ENCODE assay signal across 15 cellular contexts in the genomic region with DNA sequence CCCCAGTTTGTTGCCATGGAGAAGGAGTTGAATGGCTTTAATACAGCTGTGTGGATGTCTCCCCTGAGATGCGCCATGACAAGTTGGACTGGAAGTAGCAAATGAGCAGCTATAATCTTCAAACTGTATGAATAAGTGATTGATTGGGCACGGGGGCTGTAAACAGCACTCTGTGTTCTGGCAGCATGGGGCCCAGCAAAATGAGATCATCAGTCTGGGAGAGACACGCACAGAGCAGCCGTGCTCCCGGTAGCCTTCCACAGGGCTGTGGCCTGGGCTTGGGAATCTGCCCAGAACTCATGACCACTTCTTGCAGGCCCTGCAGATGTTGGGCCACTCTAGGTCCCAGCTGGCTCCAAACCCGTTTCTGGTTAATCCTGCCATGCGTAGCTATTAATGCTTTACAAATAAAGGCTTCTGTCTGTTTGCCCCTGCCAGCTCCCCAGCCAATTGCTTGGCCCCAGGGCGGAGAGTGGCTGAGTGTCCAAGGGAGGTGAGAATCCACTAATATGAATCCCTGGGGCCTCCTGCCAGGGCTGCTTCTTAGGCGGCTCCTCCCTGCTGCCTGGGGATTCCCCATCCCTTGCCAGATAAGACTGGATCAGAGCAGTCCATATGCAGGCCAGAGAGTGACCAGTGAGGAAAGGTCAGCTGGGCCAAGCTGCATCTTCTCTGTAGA.
A peak's percentile ranks its signal among the peaks of the same experiment; 100 is the strongest.
DNase-seq lines count a peak whose midpoint lies in the region; ATAC-seq and TF ChIP-seq lines count a peak whose summit lies in the region.
"Had no signal": no experiment of that assay in that cellular context is flagged by ENCODE, and none has a peak within 500 bp of the region (broad histone marks: within the 10 kb centered on the region; RNA-seq: fewer than 3 reads in every experiment).

No MANE protein-coding gene starts in this region.

- no peaks in the 10 kb centered on the region for H3K9me3 Mint-ChIP-seq in activated T-helper 1 cell treated with anti-CD3 and anti-CD28 coated beads, Interleukin-12 subunit alpha, Interleukin-12 subunit beta, Interleukin-2, Interleukin-4 antibody, amounts not matched to agents 30 ng/mL and 10 ng/mL and 1 ng/mL, durations not matched to agents 14 hours and 24 hours and 36 hours

- H3K27ac ChIP-seq in left ventricle myocardium inferior (replicated peaks) = no peak overlapping the region
- H3K27ac ChIP-seq: epithelial cell of prostate had no signal

- H3K4me3 ChIP-seq in left ventricle myocardium inferior = no peak overlapping the region

- H3K9me3 ChIP-seq in left ventricle myocardium inferior (replicated peaks) = no peaks in the 10 kb centered on the region

- no peaks in the 10 kb centered on the region for H3K4me1 ChIP-seq in left ventricle myocardium inferior

- no peak for ATAC-seq in GM18858 (IDR thresholded peaks at IDR 0.05; ENCODE audit: unreplicated experiment)
- ATAC-seq: naive thymus-derived CD4-positive, alpha-beta T cell had no signal

- no peak for TF ChIP-seq CTCF in left ventricle myocardium inferior (IDR thresholded peaks at IDR 0.05; ENCODE audit: borderline replicate concordance)

- H3K4me3 Mint-ChIP-seq in activated T-helper 1 cell treated with anti-CD3 and anti-CD28 coated beads, Interleukin-12 subunit alpha, Interleukin-12 subunit beta, Interleukin-2, Interleukin-4 antibody, amounts not matched to agents 30 ng/mL and 10 ng/mL and 1 ng/mL, durations not matched to agents 14 hours and 24 hours and 36 hours = no peak overlapping the region
- H3K4me3 Mint-ChIP-seq: activated naive CD8-positive, alpha-beta T cell; naive thymus-derived CD4-positive, alpha-beta T cell had no signal

- peaks cover 6% of the 10 kb centered on the region for H3K27me3 Mint-ChIP-seq in activated T-helper 1 cell treated with anti-CD3 and anti-CD28 coated beads, Interleukin-12 subunit alpha, Interleukin-12 subunit beta, Interleukin-2, Interleukin-4 antibody, amounts not matched to agents 30 ng/mL and 10 ng/mL and 1 ng/mL, durations not matched to agents 14 hours and 24 hours and 36 hours (ENCODE audit: insufficient read depth)
- H3K27me3 Mint-ChIP-seq: activated naive CD8-positive, alpha-beta T cell had no signal

- no peaks in the 10 kb centered on the region for H3K36me3 Mint-ChIP-seq in activated T-helper 1 cell treated with anti-CD3 and anti-CD28 coated beads, Interleukin-12 subunit alpha, Interleukin-12 subunit beta, Interleukin-2, Interleukin-4 antibody, amounts not matched to agents 30 ng/mL and 10 ng/mL and 1 ng/mL, durations not matched to agents 14 hours and 24 hours and 36 hours (ENCODE audit: low read depth)
- H3K36me3 Mint-ChIP-seq: activated naive CD8-positive, alpha-beta T cell; naive thymus-derived CD4-positive, alpha-beta T cell had no signal

- DNase-seq in COLO668 (lab: John Stamatoyannopoulos, UW; ENCODE audit: unreplicated experiment) (peak; percentile 85), RPMI7951 (ENCODE audit: low read depth) (peak; percentile 8), left ventricle myocardium inferior (peak; percentile 15), nucleus accumbens (lab: John Stamatoyannopoulos, UW) (peak in 54 of 56 donors; percentile 16 to 89 (median 72)), NCI-H1048 (lab: John Stamatoyannopoulos, UW) (no peak), NOMO-1 treated with dmso at 0.1 percent for 144 hours (lab: John Stamatoyannopoulos, UW; ENCODE audit: unreplicated experiment) (no peak)
- no peak for DNase-seq in activated T-helper 1 cell treated with anti-CD3 and anti-CD28 coated beads, Interleukin-12 subunit alpha, Interleukin-12 subunit beta, Interleukin-2, Interleukin-4 antibody, amounts not matched to agents 30 ng/mL and 10 ng/mL and 1 ng/mL, durations not matched to agents 14 hours and 24 hours and 36 hours (ENCODE audit: low spot score)
- DNase-seq: activated CD4-positive, alpha-beta T cell treated with anti-CD3 and anti-CD28 coated beads for 4 hours; activated T-cell treated with anti-CD3 and anti-CD28 coated beads for 4 hours; naive thymus-derived CD4-positive, alpha-beta T cell; NCI-H1930; NK-92 treated with Interleukin-12 subunit alpha and Interleukin-12 subunit beta, amount 100 ng/mL, for 24 hours had no signal

- no peak overlapping the region for H3K27ac Mint-ChIP-seq in activated T-helper 1 cell treated with anti-CD3 and anti-CD28 coated beads, Interleukin-12 subunit alpha, Interleukin-12 subunit beta, Interleukin-2, Interleukin-4 antibody, amounts not matched to agents 30 ng/mL and 10 ng/mL and 1 ng/mL, durations not matched to agents 14 hours and 24 hours and 36 hours
- H3K27ac Mint-ChIP-seq: activated naive CD8-positive, alpha-beta T cell; naive thymus-derived CD4-positive, alpha-beta T cell had no signal

- H3K36me3 ChIP-seq in left ventricle myocardium inferior = no peaks in the 10 kb centered on the region

- peaks cover 80% of the 10 kb centered on the region for H3K27me3 ChIP-seq in left ventricle myocardium inferior (ENCODE audit: low read depth)

- no peaks in the 10 kb centered on the region for H3K4me1 Mint-ChIP-seq in activated T-helper 1 cell treated with anti-CD3 and anti-CD28 coated beads, Interleukin-12 subunit alpha, Interleukin-12 subunit beta, Interleukin-2, Interleukin-4 antibody, amounts not matched to agents 30 ng/mL and 10 ng/mL and 1 ng/mL, durations not matched to agents 14 hours and 24 hours and 36 hours (ENCODE audit: low read depth)

- intact Hi-C loops in left ventricle myocardium inferior (cut with micrococcal nuclease) = no loop called here
- intact Hi-C loops in activated T-helper 1 cell treated with anti-CD3 and anti-CD28 coated beads, Interleukin-12 subunit alpha, Interleukin-12 subunit beta, Interleukin-2, Interleukin-4 antibody, amounts not matched to agents 30 ng/mL and 10 ng/mL and 1 ng/mL, durations not matched to agents 14 hours and 24 hours and 36 hours (cut with micrococcal nuclease) = no loop called here

Comparison
In these comparisons a context has a peak if more than half of its experiments do, and no peak if none do; other contexts are left out.
1. DNase-seq: peak in COLO668 (single experiment), RPMI7951 (single experiment), left ventricle myocardium inferior (single experiment) and nucleus accumbens (54 of 56); none in activated T-helper 1 cell treated with anti-CD3 and anti-CD28 coated beads, Interleukin-12 subunit alpha, Interleukin-12 subunit beta, Interleukin-2, Interleukin-4 antibody, amounts not matched to agents 30 ng/mL and 10 ng/mL and 1 ng/mL, durations not matched to agents 14 hours and 24 hours and 36 hours (single experiment), NCI-H1048 (single experiment) and NOMO-1 treated with dmso at 0.1 percent for 144 hours (single experiment).